In genomic region chr7:100093054-100093453, GRCh38 we compare ENCODE assay signal across 8 cellular contexts.
DNase-seq lines count a peak whose midpoint lies in the region; TF ChIP-seq lines count a peak whose summit lies in the region.
"Had no signal": no experiment of that assay in that cellular context is flagged by ENCODE, and none has a peak within 500 bp of the region (broad histone marks: within the 10 kb centered on the region; RNA-seq: fewer than 3 reads in every experiment).

No MANE protein-coding gene starts in this region.

- no peak for TF ChIP-seq CTCF in 22Rv1 (IDR thresholded peaks at IDR 0.05)

- DNase-seq in SW480 (ENCODE audit: low spot score) (peak; percentile 62), NCI-H1092 (lab: John Stamatoyannopoulos, UW) (no peak)
- no peak for DNase-seq in stimulated activated CD4-positive, alpha-beta T cell treated with anti-CD3 and anti-CD28 coated beads, Interleukin-1b, Interleukin-23, amount 100 ng/mL, for 48 hours
- DNase-seq: activated CD4-positive, alpha-beta T cell treated with anti-CD3 and anti-CD28 coated beads for 1 hour; activated naive CD4-positive, alpha-beta T cell treated with anti-CD3 and anti-CD28 coated beads, Interleukin-2, amount 10 ng/mL, durations not matched to agents 7 days and 5 days; heart right ventricle had no signal

- peak overlapping the region; percentile 82 for H3K27ac ChIP-seq in 22Rv1
- H3K27ac ChIP-seq: right atrium auricular region had no signal
